8 cellular contexts compared by ENCODE assay signal in the genomic region with DNA sequence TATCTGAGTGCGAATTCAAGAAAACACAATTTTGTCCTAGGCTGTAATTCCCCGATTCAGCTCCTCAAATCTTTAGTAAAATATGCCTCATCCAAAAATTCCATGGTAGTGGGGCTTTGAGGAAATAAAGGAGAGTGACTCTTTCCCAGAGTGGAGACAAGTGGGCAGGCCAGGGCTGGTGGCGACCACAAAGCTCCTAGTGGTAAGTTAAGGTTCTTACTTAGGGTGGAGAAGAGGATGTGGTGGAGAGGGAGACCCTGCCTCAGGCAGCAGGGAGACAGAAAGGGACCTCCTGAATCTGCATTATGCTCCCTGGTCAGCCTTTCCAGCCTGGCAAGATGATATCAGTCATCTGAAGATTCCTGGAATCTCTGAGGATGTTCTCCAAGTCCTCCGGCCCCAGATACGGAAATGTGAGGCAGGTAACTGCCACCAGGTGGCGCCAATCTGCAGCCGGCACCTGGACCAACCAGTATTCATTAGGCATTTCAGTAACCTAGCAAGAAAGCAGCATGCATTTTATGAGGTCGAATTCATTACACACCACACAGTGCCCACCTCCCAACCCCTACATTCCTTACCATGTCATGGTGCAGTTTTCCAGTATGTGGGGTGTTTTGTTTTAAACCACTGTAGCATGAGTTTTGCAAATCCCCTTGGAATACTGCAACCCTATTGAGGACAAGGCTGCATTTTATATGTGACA.
DNase-seq lines count a peak whose midpoint lies in the region; ATAC-seq lines count a peak whose summit lies in the region.

No MANE protein-coding gene starts in this region.

- ATAC-seq in GM19438 (IDR thresholded peaks at IDR 0.05; ENCODE audit: low read depth, unreplicated experiment), result peak; percentile 87
- ATAC-seq in GM21528 (IDR thresholded peaks at IDR 0.05; ENCODE audit: low FRiP score, unreplicated experiment), result no peak

- DNase-seq in COLO829 (ENCODE audit: low spot score) (peak; percentile 62), SKM-1 treated with dmso at 0.1 percent for 144 hours (lab: John Stamatoyannopoulos, UW; ENCODE audit: unreplicated experiment) (peak; percentile 18), amniotic epithelial cell (ENCODE audit: low read depth) (peak; percentile 59), iPS-NIHi11 (ENCODE audit: low spot score) (peak; percentile 75)
- DNase-seq in Jurkat, Clone E6-1 (ENCODE audit: low read depth, low spot score), result peak; percentile 35
- DNase-seq in stimulated activated CD4-positive, alpha-beta T cell treated with anti-CD3 and anti-CD28 coated beads, Interleukin-1b, Interleukin-23, amount 100 ng/mL, for 48 hours, result peak; percentile 37

- no peak overlapping the region for H3K4me3 ChIP-seq in Jurkat, Clone E6-1 (ENCODE audit: low read length)

Comparison
In these comparisons a context has a peak if more than half of its experiments do, and no peak if none do; other contexts are left out.
1. DNase-seq: peak in every context shown above with its lines; median percentile 75 in iPS-NIHi11; 62 in COLO829; 59 in amniotic epithelial cell; 37 in stimulated activated CD4-positive, alpha-beta T cell treated with anti-CD3 and anti-CD28 coated beads, Interleukin-1b, Interleukin-23, amount 100 ng/mL, for 48 hours; 35 in Jurkat, Clone E6-1; 18 in SKM-1 treated with dmso at 0.1 percent for 144 hours.